ENCODE assay signal across 20 cellular contexts in the genomic region with DNA sequence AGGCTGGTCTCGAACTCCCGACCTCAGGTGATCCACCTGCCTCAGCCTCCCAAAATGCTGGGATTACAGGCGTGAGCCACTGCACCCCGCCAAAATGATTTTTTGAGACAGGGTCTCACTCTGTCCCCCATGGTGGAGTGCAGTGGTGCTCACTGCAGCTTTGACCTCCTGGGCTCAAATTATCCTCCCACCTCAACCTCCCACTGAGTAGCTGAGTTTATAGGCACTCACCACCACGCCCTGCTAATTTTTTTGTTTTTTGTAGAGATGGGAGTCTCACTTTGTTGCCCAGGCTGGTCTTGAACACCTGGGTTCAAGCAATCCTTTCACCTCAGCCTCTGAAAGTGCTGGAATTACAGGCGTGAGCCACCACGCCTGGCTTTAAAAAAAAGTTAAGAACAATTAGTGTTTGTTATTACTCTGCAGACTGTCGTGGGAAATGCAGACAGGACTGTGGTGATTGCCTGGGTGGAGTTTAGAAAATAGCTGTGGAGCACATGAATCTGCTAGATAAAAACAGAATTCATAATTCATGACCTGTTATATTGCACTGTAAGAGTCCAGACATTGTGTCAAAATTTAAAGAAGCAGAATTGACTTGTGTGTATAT. TPM values are rescaled to one million over a fixed set of nuclear protein-coding genes. Genes with fewer than 3 reads are reported as not detected.
A peak's percentile ranks its signal among the peaks of the same experiment; 100 is the strongest.
DNase-seq lines count a peak whose midpoint lies in the region; ATAC-seq and TF ChIP-seq lines count a peak whose summit lies in the region.
"Had no signal": no experiment of that assay in that cellular context is flagged by ENCODE, and none has a peak within 500 bp of the region (broad histone marks: within the 10 kb centered on the region; RNA-seq: fewer than 3 reads in every experiment).

No MANE protein-coding gene starts in this region.

- H3K9me3 ChIP-seq in T-helper 17 cell (ENCODE audit: control insufficient read depth, low read length, poor library complexity, severe bottlenecking) (no peaks in the 10 kb centered on the region), endodermal cell (ENCODE audit: control insufficient read depth, low read length) (no peaks in the 10 kb centered on the region)
- H3K9me3 ChIP-seq: A549, BE2C had no signal

- no peaks in the 10 kb centered on the region for H3K27me3 ChIP-seq in endodermal cell (ENCODE audit: control insufficient read depth, insufficient read depth, low read length, poor library complexity, severe bottlenecking)
- H3K27me3 ChIP-seq: BE2C had no signal

- no peak overlapping the region for H3K9ac ChIP-seq in endodermal cell (ENCODE audit: extremely low read depth, low read length, poor library complexity, severe bottlenecking)

- peaks cover 20% of the 10 kb centered on the region for H3K27me3 Mint-ChIP-seq in T-helper 17 cell
- no peaks in the 10 kb centered on the region for H3K27me3 Mint-ChIP-seq in endodermal cell (ENCODE audit: insufficient read depth)
- peaks cover 6% of the 10 kb centered on the region for H3K27me3 Mint-ChIP-seq in nephron (ENCODE audit: low read depth)
- H3K27me3 Mint-ChIP-seq in type B pancreatic cell: no peaks in the 10 kb centered on the region

- H3K9me3 Mint-ChIP-seq in endodermal cell (peaks cover 5% of the 10 kb centered on the region), nephron (no peaks in the 10 kb centered on the region), type B pancreatic cell (no peaks in the 10 kb centered on the region)
- H3K9me3 Mint-ChIP-seq: CD4-positive, alpha-beta memory T cell; HFFc6 had no signal

- no peak overlapping the region for H3K4me3 ChIP-seq in endodermal cell (ENCODE audit: low read length)
- H3K4me3 ChIP-seq in lower leg skin (ENCODE audit: low read depth, poor library complexity, severe bottlenecking): no peak overlapping the region
- H3K4me3 ChIP-seq: A549, GM12878, GM23338 had no signal

- TF ChIP-seq POLR2A in lower leg skin (IDR thresholded peaks at IDR 0.05): no peak

- H3K4me3 Mint-ChIP-seq in T-helper 17 cell (no peak overlapping the region), endodermal cell (no peak overlapping the region), nephron (no peak overlapping the region), type B pancreatic cell (no peak overlapping the region)
- H3K4me3 Mint-ChIP-seq: CD4-positive, alpha-beta memory T cell; GM23338; HFFc6 had no signal

- WGBS in endodermal cell (ENCODE audit: insufficient coverage in 1 of 2, insufficient read length in 1 of 2), 2 experiments: 84 to 89% methylated on average over 7 to 8 of the region's 8 CpGs
- WGBS in lower leg skin, 2 donors: 55 to 61% methylated on average over 8 of the region's 8 CpGs

- no peak overlapping the region for H3K27ac ChIP-seq in endodermal cell (ENCODE audit: low read depth, low read length)
- H3K27ac ChIP-seq: A549, C4-2B had no signal

- no peaks in the 10 kb centered on the region for H3K36me3 ChIP-seq in endodermal cell (ENCODE audit: control insufficient read depth, insufficient read depth, low read length)
- H3K36me3 ChIP-seq: BE2C had no signal

- intact Hi-C loops in lower leg skin (cut with DNase I; ENCODE audit: low total_unique reads): loop anchor here (2.0 kb wide), 1 partner anchor 72 kb away; no protein-coding TSS in a partner anchor

- no peak for DNase-seq in T-helper 17 cell
- no peak for DNase-seq in endodermal cell
- no peak for DNase-seq in type B pancreatic cell (ENCODE audit: extremely low spot score, unreplicated experiment)
- no peak for DNase-seq in lower leg skin (ENCODE audit: low spot score in 2 of 2)
- DNase-seq in iPS-NIHi11 (ENCODE audit: low spot score): no peak
- DNase-seq: BE2C; CD4-positive, alpha-beta memory T cell; DMS79; H7; HFFc6; IMR-90 had no signal

- peaks cover 2% of the 10 kb centered on the region for H3K36me3 Mint-ChIP-seq in T-helper 17 cell (ENCODE audit: low read depth)
- no peaks in the 10 kb centered on the region for H3K36me3 Mint-ChIP-seq in endodermal cell (ENCODE audit: low read depth)
- H3K36me3 Mint-ChIP-seq in nephron (ENCODE audit: low read depth): no peaks in the 10 kb centered on the region
- no peaks in the 10 kb centered on the region for H3K36me3 Mint-ChIP-seq in type B pancreatic cell
- H3K36me3 Mint-ChIP-seq: CD4-positive, alpha-beta memory T cell had no signal

- peak overlapping the region; percentile 63 for H3K27ac Mint-ChIP-seq in T-helper 17 cell
- peak overlapping the region; percentile 78 for H3K27ac Mint-ChIP-seq in endodermal cell
- peak overlapping the region in 2 of 3 experiments; percentile 34 to 47 for H3K27ac Mint-ChIP-seq in nephron
- peak overlapping the region; percentile 12 for H3K27ac Mint-ChIP-seq in type B pancreatic cell
- H3K27ac Mint-ChIP-seq: GM23338, HFFc6 had no signal

- peaks cover 7% of the 10 kb centered on the region for H3K4me1 ChIP-seq in endodermal cell (ENCODE audit: control insufficient read depth, insufficient read depth, low read length)
- H3K4me1 ChIP-seq: A549, BE2C had no signal

- H3K4me1 Mint-ChIP-seq in T-helper 17 cell (peaks cover 2% of the 10 kb centered on the region), endodermal cell (peaks cover 26% of the 10 kb centered on the region), nephron (no peaks in the 10 kb centered on the region), type B pancreatic cell (ENCODE audit: unreplicated experiment) (peaks cover 5% of the 10 kb centered on the region)

- ATAC-seq in T-helper 17 cell: no peak
- ATAC-seq in HG03196 (IDR thresholded peaks at IDR 0.05; ENCODE audit: unreplicated experiment): no peak
- ATAC-seq in HG03432 (IDR thresholded peaks at IDR 0.05; ENCODE audit: unreplicated experiment): no peak
- ATAC-seq: A549, GM12878, GM23338 had no signal

- TF ChIP-seq CTCF in endodermal cell (conservative IDR thresholded peaks at IDR 0.05): no peak
- no peak for TF ChIP-seq CTCF in nephron (IDR thresholded peaks at IDR 0.05; ENCODE audit: unreplicated experiment in 3 of 3)
- no peak for TF ChIP-seq CTCF in type B pancreatic cell (conservative IDR thresholded peaks at IDR 0.05)
- no peak for TF ChIP-seq CTCF in lower leg skin (IDR thresholded peaks at IDR 0.05)

RNA-seq across cellular contexts. Expression of a gene that starts 9.2 kb away (rescaled TPM):
- total RNA-seq in T-helper 17 cell: 100 to 1,000 TPM; 136 to 144 TPM
- total RNA-seq in endodermal cell: 100 to 1,000 TPM; 344 to 354 TPM
- 576 TPM for polyA plus RNA-seq in endodermal cell (2013, experiment 1 of 2)
- polyA plus RNA-seq in endodermal cell (2013, experiment 2 of 2): 530 TPM
- 400 and 501 TPM in 2 replicates for total RNA-seq in type B pancreatic cell (ENCODE audit: low replicate concordance)
- 100 to 1,000 TPM; 638 to 834 (median 702) TPM for total RNA-seq in lower leg skin

RNA-seq across cellular contexts. Expression of a gene that starts 17.5 kb away (rescaled TPM):
- total RNA-seq in T-helper 17 cell (10 to 100 TPM; 18.6 to 21.9 TPM), endodermal cell (10 to 100 TPM; 31.6 to 34.8 TPM), type B pancreatic cell (ENCODE audit: low replicate concordance) (46.6 and 65.2 TPM in 2 replicates), lower leg skin (10 to 100 TPM in 3 of 4 donors, 1 to 10 TPM in 1; 9.6 to 20.2 (median 16.1) TPM)
- polyA plus RNA-seq in endodermal cell (2013, experiment 1 of 2): 47.9 TPM
- 46.5 TPM for polyA plus RNA-seq in endodermal cell (2013, experiment 2 of 2)

RNA-seq across cellular contexts. Expression of a gene that starts 17.5 kb away (rescaled TPM):
- total RNA-seq in T-helper 17 cell (10 to 100 TPM; 15.6 to 18.7 TPM), endodermal cell (10 to 100 TPM; 24.5 to 33.2 TPM), type B pancreatic cell (ENCODE audit: low replicate concordance) (27.7 and 33.9 TPM in 2 replicates), lower leg skin (10 to 100 TPM; 19.3 to 24.1 (median 20.1) TPM)
- polyA plus RNA-seq in endodermal cell (2013, experiment 1 of 2): 23.9 TPM
- 22.8 TPM for polyA plus RNA-seq in endodermal cell (2013, experiment 2 of 2)

RNA-seq across cellular contexts. Expression of a gene that starts 40.8 kb away (rescaled TPM):
- total RNA-seq in T-helper 17 cell (100 to 1,000 TPM; 122 to 124 TPM), endodermal cell (100 to 1,000 TPM; 291 to 324 TPM), type B pancreatic cell (ENCODE audit: low replicate concordance) (226 and 248 TPM in 2 replicates), lower leg skin (10 to 100 TPM; 55.4 to 97.2 (median 81.2) TPM)
- 223 TPM for polyA plus RNA-seq in endodermal cell (2013, experiment 1 of 2)
- 209 TPM for polyA plus RNA-seq in endodermal cell (2013, experiment 2 of 2)

RNA-seq across cellular contexts. Expression of a gene that starts 59.7 kb away (rescaled TPM):
- total RNA-seq in T-helper 17 cell: not detected
- 100 to 1,000 TPM in 1 of 2 donors, 10 to 100 TPM in 1; 92.8 to 105 TPM for total RNA-seq in endodermal cell
- 123 TPM for polyA plus RNA-seq in endodermal cell (2013, experiment 1 of 2)
- 104 TPM for polyA plus RNA-seq in endodermal cell (2013, experiment 2 of 2)
- total RNA-seq in type B pancreatic cell (ENCODE audit: low replicate concordance): 22.0 and 71.7 TPM in 2 replicates
- total RNA-seq in lower leg skin: under 1 TPM in 2 of 4 donors, not detected in 2; 0.07 to 0.39 TPM
- total RNA-seq: CD4-positive, alpha-beta memory T cell; GM12878; HFFc6; HT-29; IMR-90 had no signal
- polyA plus RNA-seq: AG04450; CD4-positive, alpha-beta memory T cell; IMR-90 had no signal

Comparison
In these comparisons a context has a peak if more than half of its experiments do, and no peak if none do; other contexts are left out.
1. H3K27ac Mint-ChIP-seq: peak in every context shown above with its lines; median percentile 78 in endodermal cell; 63 in T-helper 17 cell; 40 in nephron; 12 in type B pancreatic cell.